Comparison of ENCODE assay signal across 11 cellular contexts in genomic region chr17:44559288-44560249, GRCh38. TPM values are rescaled to one million over a fixed set of nuclear protein-coding genes. Genes with fewer than 3 reads are reported as not detected.
DNase-seq lines count a peak whose midpoint lies in the region; ATAC-seq, FAIRE-seq and TF ChIP-seq lines count a peak whose summit lies in the region.
"Had no signal": no experiment of that assay in that cellular context is flagged by ENCODE, and none has a peak within 500 bp of the region (broad histone marks: within the 10 kb centered on the region; RNA-seq: fewer than 3 reads in every experiment).

No MANE protein-coding gene starts in this region.

- no peak for TF ChIP-seq EP300 in suprapubic skin (IDR thresholded peaks at IDR 0.05)

- no peak overlapping the region for H3K9ac ChIP-seq in keratinocyte (ENCODE audit: control insufficient read depth, extremely low read depth, insufficient read depth, low read length)

- no peaks in the 10 kb centered on the region for H3K9me3 Mint-ChIP-seq in T-helper 2 cell treated with Interferon-gamma antibody and Interleukin-4, amounts not matched to agents 5 μg/mL and 100 μg/mL, for 36 hours
- no peaks in the 10 kb centered on the region for H3K9me3 Mint-ChIP-seq in activated T-helper 17 cell treated with anti-CD3 and anti-CD28 coated beads, Interleukin-2, amount 50 U/mL, for 72 hours

- peaks cover 3% of the 10 kb centered on the region for H3K36me3 Mint-ChIP-seq in T-helper 2 cell treated with Interferon-gamma antibody and Interleukin-4, amounts not matched to agents 5 μg/mL and 100 μg/mL, for 36 hours (ENCODE audit: low read depth)
- H3K36me3 Mint-ChIP-seq in activated T-helper 17 cell treated with anti-CD3 and anti-CD28 coated beads, Interleukin-2, amount 50 U/mL, for 72 hours (ENCODE audit: low read depth) = no peaks in the 10 kb centered on the region

- H3K9me3 ChIP-seq in keratinocyte (ENCODE audit: control insufficient read depth, low read depth, low read length) (no peaks in the 10 kb centered on the region), suprapubic skin (no peaks in the 10 kb centered on the region)
- H3K9me3 ChIP-seq: upper lobe of left lung had no signal

- no peaks in the 10 kb centered on the region for H4K20me1 ChIP-seq in keratinocyte (ENCODE audit: control insufficient read depth, extremely low read depth, insufficient read depth, low read length)

- ATAC-seq in activated T-helper 17 cell treated with anti-CD3 and anti-CD28 coated beads, Interleukin-2, amount 50 U/mL, for 72 hours (replicated peaks) = no peak
- no peak for ATAC-seq in GM21825 (IDR thresholded peaks at IDR 0.05; ENCODE audit: unreplicated experiment)

- H3K27me3 Mint-ChIP-seq in T-helper 2 cell treated with Interferon-gamma antibody and Interleukin-4, amounts not matched to agents 5 μg/mL and 100 μg/mL, for 36 hours (ENCODE audit: low read depth) = peaks cover 79% of the 10 kb centered on the region
- H3K27me3 Mint-ChIP-seq in activated T-helper 17 cell treated with anti-CD3 and anti-CD28 coated beads, Interleukin-2, amount 50 U/mL, for 72 hours = peaks cover 54% of the 10 kb centered on the region

- dilution Hi-C loops in keratinocyte (cut with MboI; ENCODE audit: extremely low pct_ligation_motif_present, low sequenced_read_pairs) = no loop called here

- no peak overlapping the region for H2AFZ ChIP-seq in keratinocyte (ENCODE audit: control insufficient read depth, low read length)

- TF ChIP-seq CTCF in keratinocyte (optimal IDR thresholded peaks at IDR 0.05 in 1 of 3, IDR thresholded peaks at IDR 0.05 in 1 of 3, conservative IDR thresholded peaks at IDR 0.05 in 1 of 3; ENCODE audit: extremely low read depth in 1 of 3, insufficient read depth in 2 of 3, low read length in 3 of 3) (no peak), suprapubic skin (IDR thresholded peaks at IDR 0.05) (no peak)

- peaks cover 6% of the 10 kb centered on the region for H3K79me2 ChIP-seq in keratinocyte (ENCODE audit: control insufficient read depth, insufficient read depth, low read length)

- CTCF ChIA-PET in HEK293T (lab: Yijun Ruan, JAX) = no interaction called here

- H3K4me2 ChIP-seq in keratinocyte (ENCODE audit: control insufficient read depth, extremely low read depth, insufficient read depth, low read depth, low read length) = peak overlapping the region; percentile 17

- H3K27ac Mint-ChIP-seq in T-helper 2 cell treated with Interferon-gamma antibody and Interleukin-4, amounts not matched to agents 5 μg/mL and 100 μg/mL, for 36 hours = peak overlapping the region; percentile 31
- no peak overlapping the region for H3K27ac Mint-ChIP-seq in activated T-helper 17 cell treated with anti-CD3 and anti-CD28 coated beads, Interleukin-2, amount 50 U/mL, for 72 hours

- DNase-seq in T-helper 2 cell treated with Interferon-gamma antibody and Interleukin-4, amounts not matched to agents 5 μg/mL and 100 μg/mL, for 36 hours (ENCODE audit: low spot score) = no peak
- DNase-seq in T-helper 2 cell (no peak), keratinocyte (ENCODE audit: low read depth, low spot score) (no peak), suprapubic skin (ENCODE audit: low spot score in 2 of 2) (no peak), HEK293T (ENCODE audit: extremely low spot score) (no peak), COLO829 (ENCODE audit: low spot score) (no peak)
- DNase-seq: NCI-H2081 had no signal

- H3K27me3 ChIP-seq in keratinocyte (ENCODE audit: control insufficient read depth, extremely low read depth, insufficient read depth, low read length) (no peaks in the 10 kb centered on the region), suprapubic skin (peaks cover 34% of the 10 kb centered on the region)

- no peak for TF ChIP-seq POLR2A in suprapubic skin (IDR thresholded peaks at IDR 0.05)

- 43% methylated on average over 32 of the region's 32 CpGs for WGBS in suprapubic skin

- H3K27ac ChIP-seq in keratinocyte (ENCODE audit: control insufficient read depth, insufficient read depth, low read length) (no peak overlapping the region), suprapubic skin (no peak overlapping the region)
- H3K27ac ChIP-seq: upper lobe of left lung had no signal

- H3K4me3 ChIP-seq in keratinocyte (ENCODE audit: control insufficient read depth in 2 of 3, extremely low read depth in 1 of 3, insufficient read depth in 2 of 3, low read depth in 1 of 3, low read length in 3 of 3) (no peak overlapping the region), suprapubic skin (peak overlapping the region; percentile 64)
- H3K4me3 ChIP-seq: lung had no signal

- peaks cover 20% of the 10 kb centered on the region for H3K4me1 Mint-ChIP-seq in T-helper 2 cell treated with Interferon-gamma antibody and Interleukin-4, amounts not matched to agents 5 μg/mL and 100 μg/mL, for 36 hours (ENCODE audit: low read depth)
- H3K4me1 Mint-ChIP-seq in activated T-helper 17 cell treated with anti-CD3 and anti-CD28 coated beads, Interleukin-2, amount 50 U/mL, for 72 hours = peaks cover 12% of the 10 kb centered on the region

- no peaks in the 10 kb centered on the region for H3K9me1 ChIP-seq in keratinocyte (ENCODE audit: control insufficient read depth, extremely low read depth, insufficient read depth, low read length)

- H3K4me1 ChIP-seq in keratinocyte (ENCODE audit: control insufficient read depth, extremely low read depth, insufficient read depth, low read length) (peaks cover 15% of the 10 kb centered on the region), suprapubic skin (peaks cover 20% of the 10 kb centered on the region)

- POLR2A ChIA-PET in HEK293T (lab: Yijun Ruan, JAX) = no interaction called here

- FAIRE-seq in keratinocyte (lab: Jason Lieb, UNC) = no peak

- H3K36me3 ChIP-seq in keratinocyte (ENCODE audit: control insufficient read depth in 2 of 2, extremely low read depth in 1 of 2, insufficient read depth in 2 of 2, low read length in 2 of 2) (no peaks in the 10 kb centered on the region), suprapubic skin (no peaks in the 10 kb centered on the region)
- H3K36me3 ChIP-seq: upper lobe of left lung had no signal

- peak overlapping the region; percentile 4 for H3K4me3 Mint-ChIP-seq in T-helper 2 cell treated with Interferon-gamma antibody and Interleukin-4, amounts not matched to agents 5 μg/mL and 100 μg/mL, for 36 hours
- H3K4me3 Mint-ChIP-seq in activated T-helper 17 cell treated with anti-CD3 and anti-CD28 coated beads, Interleukin-2, amount 50 U/mL, for 72 hours = peak overlapping the region; percentile 85

TF ChIP-seq in HEK293T, 16 proteins besides CTCF, POLR2A, EP300 and RAD21:
- TF ChIP-seq L3MBTL2 (conservative IDR thresholded peaks at IDR 0.05) (no peak), ZNF384 (IDR thresholded peaks at IDR 0.05) (no peak), ELF4 (IDR thresholded peaks at IDR 0.05) (no peak), LEF1 (IDR thresholded peaks at IDR 0.05; ENCODE audit: borderline replicate concordance) (no peak), SP1 (IDR thresholded peaks at IDR 0.05) (no peak), PKNOX1 (IDR thresholded peaks at IDR 0.05) (no peak), CTBP1 (IDR thresholded peaks at IDR 0.05; ENCODE audit: borderline replicate concordance) (no peak)
TF ChIP-seq in HEK293T: peak in this region for 0.

RNA-seq across cellular contexts. Expression of gene FZD2, which starts 2.3 kb away (rescaled TPM):
- total RNA-seq in activated T-helper 17 cell treated with anti-CD3 and anti-CD28 coated beads, Interleukin-2, amount 50 U/mL, for 72 hours = not detected
- polyA plus RNA-seq in keratinocyte = 2.6 to 4.6 TPM (median 2.7 TPM) in 3 replicates
- polyA plus RNA-seq in keratinocyte (2011; ENCODE audit: low read depth) = not detected
- 0.98 and 2.2 TPM in 2 replicates for polyA plus RNA-seq in keratinocyte (2011; cell fraction: cytosol; rRNA removed)
- polyA plus RNA-seq in keratinocyte (2011; cell fraction: nucleus; rRNA removed) = 3.9 and 6.6 TPM in 2 replicates
- 0.21 and 6.3 TPM in 2 replicates for polyA plus RNA-seq in keratinocyte (2012; ENCODE audit: low replicate concordance)
- polyA minus RNA-seq in keratinocyte = 3.0 to 13.8 TPM (median 3.9 TPM) in 3 replicates
- 6.9 TPM for polyA minus RNA-seq in keratinocyte (2011; cell fraction: cytosol; rRNA and poly(A)+ RNA removed)
- polyA minus RNA-seq in keratinocyte (2011; cell fraction: nucleus; rRNA and poly(A)+ RNA removed) = 8.8 and 9.9 TPM in 2 replicates
- total RNA-seq in suprapubic skin = 1 to 10 TPM in 1 of 4 donors, under 1 TPM in 2, not detected in 1; 0.42 to 2.1 (median 0.65) TPM

RNA-seq across cellular contexts. Expression of gene GPATCH8, which starts 56.4 kb away (rescaled TPM):
- 10 to 100 TPM; 40.3 to 43.7 TPM for total RNA-seq in activated T-helper 17 cell treated with anti-CD3 and anti-CD28 coated beads, Interleukin-2, amount 50 U/mL, for 72 hours
- polyA plus RNA-seq in keratinocyte = 11.4 to 15.1 TPM (median 13.4 TPM) in 3 replicates
- polyA plus RNA-seq in keratinocyte (2011; ENCODE audit: low read depth) = 37.0 TPM
- polyA plus RNA-seq in keratinocyte (2011; cell fraction: cytosol; rRNA removed) = 9.6 and 12.4 TPM in 2 replicates
- polyA plus RNA-seq in keratinocyte (2011; cell fraction: nucleus; rRNA removed) = 31.2 and 31.7 TPM in 2 replicates
- polyA plus RNA-seq in keratinocyte (2012; ENCODE audit: low replicate concordance) = 13.4 and 13.8 TPM in 2 replicates
- polyA minus RNA-seq in keratinocyte = 17.8 to 27.3 TPM (median 19.9 TPM) in 3 replicates
- 8.4 TPM for polyA minus RNA-seq in keratinocyte (2011; cell fraction: cytosol; rRNA and poly(A)+ RNA removed)
- polyA minus RNA-seq in keratinocyte (2011; cell fraction: nucleus; rRNA and poly(A)+ RNA removed) = 26.6 and 47.6 TPM in 2 replicates
- total RNA-seq in suprapubic skin = 10 to 100 TPM; 31.3 to 63.9 (median 43.4) TPM
